9 cellular contexts compared by ENCODE assay signal in the genomic region with DNA sequence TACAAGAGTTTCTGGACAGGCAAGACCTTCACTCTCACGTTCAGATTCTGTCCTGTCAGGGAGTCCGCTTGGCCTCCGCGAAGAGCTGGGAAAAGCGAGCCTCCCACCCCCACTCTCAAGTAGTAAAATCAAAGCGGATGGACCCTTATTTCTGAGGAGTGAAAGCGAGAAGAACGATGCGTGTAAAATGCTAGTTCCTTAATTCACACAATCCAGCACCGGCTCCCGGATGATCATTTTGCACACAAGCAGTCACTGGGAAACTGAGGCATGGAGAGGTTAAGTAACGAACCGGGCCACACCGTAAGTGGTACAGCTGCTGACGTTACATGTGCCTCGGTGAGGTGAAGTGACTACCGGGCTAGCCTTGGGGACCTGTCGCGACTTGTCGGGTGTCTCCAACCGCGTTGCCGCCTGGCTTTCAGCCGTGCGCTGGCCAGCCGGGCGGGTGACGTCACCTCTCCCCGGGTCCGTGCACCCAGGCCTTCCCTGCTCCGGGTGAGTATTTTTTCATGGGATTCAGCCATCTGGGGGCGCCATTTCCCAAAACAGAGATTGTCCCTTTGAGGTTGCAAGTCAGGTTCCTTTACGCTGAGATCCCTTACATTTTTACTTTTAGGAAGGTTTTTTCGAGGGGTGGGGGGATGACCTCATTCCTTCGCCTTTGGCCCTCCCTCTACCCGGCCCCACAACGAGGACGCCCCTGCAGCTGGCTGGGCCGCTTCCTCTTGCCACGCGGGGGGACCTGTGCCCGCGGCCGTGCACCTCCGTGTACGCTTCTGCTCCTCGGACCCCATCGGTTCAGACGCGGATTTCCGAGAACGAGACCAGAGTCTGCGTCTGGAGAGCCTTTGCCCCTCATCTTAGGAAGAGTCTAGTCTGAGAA. TPM values are rescaled to one million over a fixed set of nuclear protein-coding genes. Genes with fewer than 3 reads are reported as not detected.
DNase-seq lines count a peak whose midpoint lies in the region; TF ChIP-seq lines count a peak whose summit lies in the region.
"Had no signal": no experiment of that assay in that cellular context is flagged by ENCODE, and none has a peak within 500 bp of the region (broad histone marks: within the 10 kb centered on the region; RNA-seq: fewer than 3 reads in every experiment).

No MANE protein-coding gene starts in this region.

- CTCF ChIA-PET in CD8-positive, alpha-beta memory T cell (lab: Charles Lee), result no interaction called here

- peaks cover 40% of the 10 kb centered on the region for H3K4me1 ChIP-seq in CD8-positive, alpha-beta memory T cell (ENCODE audit: insufficient read depth, low read length)

- no peak overlapping the region for H3K27ac ChIP-seq in CD8-positive, alpha-beta memory T cell (ENCODE audit: low read depth, low read length)

- H3K4me3 Mint-ChIP-seq in CD8-positive, alpha-beta memory T cell, result peak overlapping the region in 6 of 7 donors; percentile 57 to 79 (median 68)
- H3K4me3 Mint-ChIP-seq in chondrocyte (ENCODE audit: unreplicated experiment), result peak overlapping the region; percentile 27

- H3K27me3 ChIP-seq in CD8-positive, alpha-beta memory T cell (ENCODE audit: insufficient read depth, low read length, poor library complexity, severe bottlenecking), result peaks cover 42% of the 10 kb centered on the region

- POLR2A ChIA-PET in CD8-positive, alpha-beta memory T cell (lab: Charles Lee), result no interaction called here

- H3K27ac Mint-ChIP-seq in CD8-positive, alpha-beta memory T cell, result no peak overlapping the region
- no peak overlapping the region for H3K27ac Mint-ChIP-seq in chondrocyte (ENCODE audit: unreplicated experiment)

- H3K36me3 Mint-ChIP-seq in CD8-positive, alpha-beta memory T cell, result no peaks in the 10 kb centered on the region
- H3K36me3 Mint-ChIP-seq in chondrocyte (ENCODE audit: low read depth), result peaks cover 2% of the 10 kb centered on the region

- peak overlapping the region; percentile 51 for H3K4me3 ChIP-seq in CD8-positive, alpha-beta memory T cell (ENCODE audit: low read length)

- no peaks in the 10 kb centered on the region for H3K9me3 Mint-ChIP-seq in CD8-positive, alpha-beta memory T cell
- no peaks in the 10 kb centered on the region for H3K9me3 Mint-ChIP-seq in chondrocyte (ENCODE audit: low read depth)

- peaks cover 26 to 54% (median 47%) of the 10 kb centered on the region in 3 donors for H3K4me1 Mint-ChIP-seq in CD8-positive, alpha-beta memory T cell
- H3K4me1 Mint-ChIP-seq in chondrocyte (ENCODE audit: low read depth), result peaks cover 45% of the 10 kb centered on the region

- no peaks in the 10 kb centered on the region for H3K9me3 ChIP-seq in CD8-positive, alpha-beta memory T cell (ENCODE audit: low read length)

- peaks cover 63 to 87% of the 10 kb centered on the region in 2 donors for H3K27me3 Mint-ChIP-seq in CD8-positive, alpha-beta memory T cell
- H3K27me3 Mint-ChIP-seq in chondrocyte (ENCODE audit: low read depth), result peaks cover 43% of the 10 kb centered on the region

- peak; percentile 71 for TF ChIP-seq CTCF in chondrocyte (IDR thresholded peaks at IDR 0.05)

- no peaks in the 10 kb centered on the region for H3K36me3 ChIP-seq in CD8-positive, alpha-beta memory T cell (ENCODE audit: insufficient read depth, low read length)

- no peak for DNase-seq in CD8-positive, alpha-beta memory T cell
- peak; percentile 2 for DNase-seq in NCI-H460 (ENCODE audit: extremely low read depth, low read depth)
- DNase-seq in chondrocyte (ENCODE audit: low spot score), result no peak
- peak; percentile 96 for DNase-seq in left kidney (ENCODE audit: low read depth, low spot score)
- peak in 2 of 3 donors; percentile 23 to 36 for DNase-seq in stimulated activated CD4-positive, alpha-beta T cell treated with anti-CD3 and anti-CD28 coated beads, TNF-alpha, amount 100 ng/mL, for 48 hours (ENCODE audit: low read depth in 3 of 3)
- no peak for DNase-seq in HCEC 1CT
- DNase-seq in NCI-H69 (lab: John Stamatoyannopoulos, UW), result no peak
- no peak for DNase-seq in NCI-H2196 treated with DMSO at 0.1 percent for 48 hours (lab: John Stamatoyannopoulos, UW; ENCODE audit: unreplicated experiment)

RNA-seq across cellular contexts. Expression of a gene that starts 3.4 kb away (rescaled TPM):
- under 1 TPM in 1 of 2 experiments, not detected in 1; 0.11 TPM for total RNA-seq in CD8-positive, alpha-beta memory T cell
- not detected for polyA plus RNA-seq in CD8-positive, alpha-beta memory T cell
- total RNA-seq in NCI-H460 (2014; rRNA removed; shearing (Covaris generic)), result not detected in 2 replicates
- polyA plus RNA-seq in NCI-H460 (2014; cell fraction: nucleus; rRNA removed), result not detected in 2 replicates
- total RNA-seq in chondrocyte, result 120 to 233 TPM (median 130 TPM) in 3 replicates
- total RNA-seq: glomerular endothelial cell had no signal

RNA-seq across cellular contexts. Expression of a gene that starts 32.4 kb away (rescaled TPM):
- total RNA-seq in CD8-positive, alpha-beta memory T cell, result not detected
- not detected for polyA plus RNA-seq in CD8-positive, alpha-beta memory T cell
- not detected in 2 replicates for total RNA-seq in NCI-H460 (2014; rRNA removed; shearing (Covaris generic))
- not detected in 2 replicates for polyA plus RNA-seq in NCI-H460 (2014; cell fraction: nucleus; rRNA removed)
- total RNA-seq in chondrocyte, result 0.62 to 1.2 TPM (median 0.99 TPM) in 3 replicates
- total RNA-seq: glomerular endothelial cell had no signal

Comparison
In these comparisons a context has a peak if more than half of its experiments do, and no peak if none do; other contexts are left out.
1. DNase-seq: peak in NCI-H460 (single experiment), left kidney (single experiment) and stimulated activated CD4-positive, alpha-beta T cell treated with anti-CD3 and anti-CD28 coated beads, TNF-alpha, amount 100 ng/mL, for 48 hours (2 of 3); none in CD8-positive, alpha-beta memory T cell (0 of 5), chondrocyte (single experiment), HCEC 1CT (single experiment), NCI-H69 (single experiment) and NCI-H2196 treated with DMSO at 0.1 percent for 48 hours (single experiment).
2. RNA of a gene that starts 3.4 kb away (total RNA-seq): 120 to 233 TPM in chondrocyte; 0.11 TPM in CD8-positive, alpha-beta memory T cell and not detected in NCI-H460; every median in the first group is over 100 times any median in the second.